In genomic region chr3:15575446-15575845, GRCh38 we compare ENCODE assay signal across 20 cellular contexts.
"Had no signal": no experiment of that assay in that cellular context is flagged by ENCODE, and none has a peak within 500 bp of the region (broad histone marks: within the 10 kb centered on the region; RNA-seq: fewer than 3 reads in every experiment).

No MANE protein-coding gene starts in this region.

- ATAC-seq: foreskin keratinocyte, gastroesophageal sphincter, heart right ventricle, left colon, left lung, left ventricle myocardium superior, lower lobe of right lung, mucosa of descending colon had no signal

- H3K27ac ChIP-seq: coronary artery, dorsolateral prefrontal cortex, epithelial cell of prostate, esophagus muscularis mucosa, foreskin keratinocyte, gastroesophageal sphincter, heart right ventricle, left lung, lower lobe of right lung had no signal

- H3K27me3 ChIP-seq: dorsolateral prefrontal cortex, esophagus muscularis mucosa, foreskin keratinocyte, gastroesophageal sphincter, heart right ventricle, left lung had no signal

- H3K9me3 ChIP-seq: esophagus muscularis mucosa, gastroesophageal sphincter, heart right ventricle, left lung, lower lobe of right lung, mucosa of descending colon had no signal

- H3K4me1 ChIP-seq: foreskin keratinocyte had no signal

- H3K4me3 ChIP-seq: coronary artery, dorsolateral prefrontal cortex, esophagus muscularis mucosa, gastroesophageal sphincter, heart right ventricle, left lung, lower lobe of right lung, mucosa of descending colon had no signal

- DNase-seq: dermis blood vessel endothelial cell; dorsolateral prefrontal cortex; effector CD4-positive, alpha-beta T cell; effector memory CD4-positive, alpha-beta T cell; foreskin keratinocyte; glutamatergic neuron; head of caudate nucleus; heart right ventricle; hippocampal formation; left colon; left lung; left ventricle myocardium superior; lower lobe of right lung; mesenchymal stem cell; mucosa of descending colon; naive B cell had no signal
